In genomic region chr12:115101518-115101917, GRCh38 we compare ENCODE assay signal across 27 cellular contexts.
"Had no signal": no experiment of that assay in that cellular context is flagged by ENCODE, and none has a peak within 500 bp of the region (broad histone marks: within the 10 kb centered on the region; RNA-seq: fewer than 3 reads in every experiment).

No MANE protein-coding gene starts in this region.

- H3K27me3 Mint-ChIP-seq: stimulated activated memory B cell treated with anti-CD40 and anti-IgM and Interleukin-4, amounts not matched to agents 10 μg/mL and 1 μg/mL and 100 μg/mL, for 72 hours; stimulated activated naive B cell treated with anti-CD40 and anti-IgM and Interleukin-4, amounts not matched to agents 10 μg/mL and 1 μg/mL and 100 μg/mL, for 72 hours had no signal

- H3K27me3 ChIP-seq: stomach, suprapubic skin, testis, thyroid gland, tibial artery, transverse colon, upper lobe of left lung, upper lobe of right lung, uterus, vagina had no signal

- H3K36me3 Mint-ChIP-seq: stimulated activated effector memory CD8-positive, alpha-beta T cell treated with anti-CD3 and anti-CD28 coated beads, Interleukin-12 subunit alpha, Interleukin-12 subunit beta, amount 100 ng/mL, for 72 hours; stimulated activated memory B cell treated with anti-CD40 and anti-IgM and Interleukin-4, amounts not matched to agents 10 μg/mL and 1 μg/mL and 100 μg/mL, for 72 hours; stimulated activated naive B cell treated with anti-CD40 and anti-IgM and Interleukin-4, amounts not matched to agents 10 μg/mL and 1 μg/mL and 100 μg/mL, for 72 hours; type B pancreatic cell had no signal

- H3K4me3 ChIP-seq: stomach, suprapubic skin, testis, thoracic aorta, thyroid gland, tibial artery, transverse colon, upper lobe of left lung, upper lobe of right lung, uterus, vagina had no signal

- H3K4me1 Mint-ChIP-seq: stimulated activated effector memory CD8-positive, alpha-beta T cell treated with anti-CD3 and anti-CD28 coated beads, Interleukin-12 subunit alpha, Interleukin-12 subunit beta, amount 100 ng/mL, for 72 hours; stimulated activated memory B cell treated with anti-CD40 and anti-IgM and Interleukin-4, amounts not matched to agents 10 μg/mL and 1 μg/mL and 100 μg/mL, for 72 hours; stimulated activated naive B cell treated with anti-CD40 and anti-IgM and Interleukin-4, amounts not matched to agents 10 μg/mL and 1 μg/mL and 100 μg/mL, for 72 hours; stimulated activated naive CD8-positive, alpha-beta T cell treated with anti-CD3 and anti-CD28 coated beads, Interleukin-15, amount 100 ng/mL, for 72 hours had no signal

- DNase-seq: stimulated activated CD4-positive, alpha-beta T cell treated with anti-CD3 and anti-CD28 coated beads, Interleukin-2, amount 100 ng/mL, for 48 hours; stimulated activated CD4-positive, alpha-beta T cell treated with anti-CD3 and anti-CD28 coated beads, Interleukin-4, amount 100 ng/mL, for 1 hour; stimulated activated CD4-positive, alpha-beta T cell treated with anti-CD3 and anti-CD28 coated beads, Interleukin-4, amount 100 ng/mL, for 24 hours; stimulated activated CD4-positive, alpha-beta T cell treated with anti-CD3 and anti-CD28 coated beads, Interleukin-4, amount 100 ng/mL, for 4 hours; stimulated activated CD8-positive, alpha-beta memory T cell treated with anti-CD3 and anti-CD28 coated beads, Interleukin-4, amount 100 ng/mL, for 48 hours; stimulated activated naive B cell treated with anti-CD40 and anti-IgM and Interleukin-4, amounts not matched to agents 10 μg/mL and 1 μg/mL and 100 μg/mL, for 72 hours; stimulated activated naive CD4-positive, alpha-beta T cell; stimulated activated naive CD4-positive, alpha-beta T cell treated with Interleukin-2 at 50 U/mL for 16 hours; stimulated activated naive CD8-positive, alpha-beta T cell treated with anti-CD3 and anti-CD28 coated beads, Interleukin-15, amount 100 ng/mL, for 72 hours; stimulated activated naive CD8-positive, alpha-beta T cell treated with anti-CD3 and anti-CD28 coated beads, Interleukin-15, Interleukin-2, amounts not matched to agents 100 U/mL and 50 U/mL, for 24 hours; stomach; substantia nigra; testis; thyroid gland; tibial artery; transverse colon; trophoblast cell; upper lobe of left lung; upper lobe of right lung; uterus had no signal

- ATAC-seq: stimulated activated effector memory CD8-positive, alpha-beta T cell treated with anti-CD3 and anti-CD28 coated beads, Interleukin-12 subunit alpha, Interleukin-12 subunit beta, amount 100 ng/mL, for 72 hours; stimulated activated memory B cell treated with anti-CD40 and anti-IgM and Interleukin-4, amounts not matched to agents 10 μg/mL and 1 μg/mL and 100 μg/mL, for 72 hours; stimulated activated naive B cell treated with anti-CD40 and anti-IgM and Interleukin-4, amounts not matched to agents 10 μg/mL and 1 μg/mL and 100 μg/mL, for 72 hours; stimulated activated naive CD8-positive, alpha-beta T cell treated with anti-CD3 and anti-CD28 coated beads, Interleukin-15, amount 100 ng/mL, for 72 hours; stimulated activated naive CD8-positive, alpha-beta T cell treated with anti-CD3 and anti-CD28 coated beads, Interleukin-15, Interleukin-2, amounts not matched to agents 100 U/mL and 50 U/mL, for 24 hours; upper lobe of right lung had no signal

- H3K4me1 ChIP-seq: suprapubic skin, thyroid gland, tibial artery, transverse colon, uterus, vagina had no signal

- H3K4me3 Mint-ChIP-seq: stimulated activated effector memory CD8-positive, alpha-beta T cell treated with anti-CD3 and anti-CD28 coated beads, Interleukin-12 subunit alpha, Interleukin-12 subunit beta, amount 100 ng/mL, for 72 hours; stimulated activated memory B cell treated with anti-CD40 and anti-IgM and Interleukin-4, amounts not matched to agents 10 μg/mL and 1 μg/mL and 100 μg/mL, for 72 hours; stimulated activated naive B cell treated with anti-CD40 and anti-IgM and Interleukin-4, amounts not matched to agents 10 μg/mL and 1 μg/mL and 100 μg/mL, for 72 hours; stimulated activated naive CD8-positive, alpha-beta T cell treated with anti-CD3 and anti-CD28 coated beads, Interleukin-15, amount 100 ng/mL, for 72 hours; stimulated activated naive CD8-positive, alpha-beta T cell treated with anti-CD3 and anti-CD28 coated beads, Interleukin-15, Interleukin-2, amounts not matched to agents 100 ng/mL and 50 ng/mL, for 24 hours; type B pancreatic cell had no signal

- H3K27ac ChIP-seq: stomach, suprapubic skin, testis, thoracic aorta, thyroid gland, tibial artery, transverse colon, upper lobe of left lung, upper lobe of right lung, uterus, vagina had no signal

- H3K27ac Mint-ChIP-seq: stimulated activated effector memory CD8-positive, alpha-beta T cell treated with anti-CD3 and anti-CD28 coated beads, Interleukin-12 subunit alpha, Interleukin-12 subunit beta, amount 100 ng/mL, for 72 hours; stimulated activated memory B cell treated with anti-CD40 and anti-IgM and Interleukin-4, amounts not matched to agents 10 μg/mL and 1 μg/mL and 100 μg/mL, for 72 hours; stimulated activated naive B cell treated with anti-CD40 and anti-IgM and Interleukin-4, amounts not matched to agents 10 μg/mL and 1 μg/mL and 100 μg/mL, for 72 hours; stimulated activated naive CD8-positive, alpha-beta T cell treated with anti-CD3 and anti-CD28 coated beads, Interleukin-15, amount 100 ng/mL, for 72 hours; stimulated activated naive CD8-positive, alpha-beta T cell treated with anti-CD3 and anti-CD28 coated beads, Interleukin-15, Interleukin-2, amounts not matched to agents 100 ng/mL and 50 ng/mL, for 24 hours; type B pancreatic cell had no signal

- H3K36me3 ChIP-seq: stomach, suprapubic skin, thoracic aorta, thyroid gland, tibial artery, transverse colon, upper lobe of left lung, upper lobe of right lung, uterus, vagina had no signal

- H3K9me3 ChIP-seq: stomach, suprapubic skin, testis, thoracic aorta, thyroid gland, tibial artery, transverse colon, upper lobe of left lung, upper lobe of right lung, uterus, vagina had no signal
